ENCODE assay signal across 8 cellular contexts in genomic region chr2:64730551-64731305, GRCh38.
A peak's percentile ranks its signal among the peaks of the same experiment; 100 is the strongest.
DNase-seq lines count a peak whose midpoint lies in the region; ATAC-seq and TF ChIP-seq lines count a peak whose summit lies in the region.

No MANE protein-coding gene starts in this region.

- CTCF ChIA-PET in activated B cell treated with CpG ODN at 0.5 μM for 24 hours (lab: Charles Lee) = interaction anchor here (1.5 kb wide), 1 partner anchor 77 kb away, joined by 3 read pairs; the partner anchor contains the start of gene SERTAD2

- H3K27ac Mint-ChIP-seq in activated B cell treated with CpG ODN at 0.5 μM for 24 hours = peak overlapping the region; percentile 91
- H3K27ac Mint-ChIP-seq in stimulated activated naive CD8-positive, alpha-beta T cell treated with anti-CD3 and anti-CD28 coated beads, Interleukin-15, Interleukin-2, amounts not matched to agents 100 ng/mL and 50 ng/mL, for 24 hours = peak overlapping the region; percentile 92

- intact Hi-C loops in activated B cell treated with CpG ODN at 0.5 μM for 24 hours (cut with micrococcal nuclease) = loop anchor here (1.0 to 2.0 kb wide), 2 partner anchors 21 to 122 kb away; no protein-coding TSS in a partner anchor

- H3K9me3 Mint-ChIP-seq in activated B cell treated with CpG ODN at 0.5 μM for 24 hours = no peaks in the 10 kb centered on the region
- no peaks in the 10 kb centered on the region for H3K9me3 Mint-ChIP-seq in stimulated activated naive CD8-positive, alpha-beta T cell treated with anti-CD3 and anti-CD28 coated beads, Interleukin-15, Interleukin-2, amounts not matched to agents 100 ng/mL and 50 ng/mL, for 24 hours

- DNase-seq in NCI-H2171 treated with DMSO at 0.1 percent for 48 hours (lab: John Stamatoyannopoulos, UW) = peak; percentile 37
- no peak for DNase-seq in NCI-H2171 (lab: John Stamatoyannopoulos, UW)
- DNase-seq in NCI-H1694 treated with DMSO at 0.1 percent for 48 hours (lab: John Stamatoyannopoulos, UW) = peak; percentile 9
- DNase-seq in activated B cell treated with CpG ODN at 0.5 μM for 24 hours = peak; percentile 24
- DNase-seq in dermis microvascular lymphatic vessel endothelial cell (ENCODE audit: low read depth in 2 of 2) = peak; percentile 88 to 94
- peak; percentile 89 to 96 for DNase-seq in lung microvascular endothelial cell (ENCODE audit: low read depth in 2 of 2)
- no peak for DNase-seq in OCI-M2 (lab: John Stamatoyannopoulos, UW; ENCODE audit: unreplicated experiment)

- POLR2A ChIA-PET in activated B cell treated with CpG ODN at 0.5 μM for 24 hours (lab: Charles Lee) = interaction anchor here (0.6 to 7.9 kb wide), 8 partner anchors 8 to 134 kb away, joined by 4 to 176 read pairs (median 6); partner anchors contain the start of gene SERTAD2

- H3K4me1 Mint-ChIP-seq in activated B cell treated with CpG ODN at 0.5 μM for 24 hours = peaks cover 66% of the 10 kb centered on the region
- H3K4me1 Mint-ChIP-seq in stimulated activated naive CD8-positive, alpha-beta T cell treated with anti-CD3 and anti-CD28 coated beads, Interleukin-15, Interleukin-2, amounts not matched to agents 100 ng/mL and 50 ng/mL, for 24 hours (ENCODE audit: low read depth) = peaks cover 61% of the 10 kb centered on the region

- H3K4me3 Mint-ChIP-seq in activated B cell treated with CpG ODN at 0.5 μM for 24 hours = peak overlapping the region; percentile 84
- H3K4me3 Mint-ChIP-seq in stimulated activated naive CD8-positive, alpha-beta T cell treated with anti-CD3 and anti-CD28 coated beads, Interleukin-15, Interleukin-2, amounts not matched to agents 100 ng/mL and 50 ng/mL, for 24 hours = peak overlapping the region; percentile 83

- H3K27me3 Mint-ChIP-seq in activated B cell treated with CpG ODN at 0.5 μM for 24 hours = no peaks in the 10 kb centered on the region
- no peaks in the 10 kb centered on the region for H3K27me3 Mint-ChIP-seq in stimulated activated naive CD8-positive, alpha-beta T cell treated with anti-CD3 and anti-CD28 coated beads, Interleukin-15, Interleukin-2, amounts not matched to agents 100 ng/mL and 50 ng/mL, for 24 hours

- TF ChIP-seq CTCF in activated B cell treated with CpG ODN at 0.5 μM for 24 hours (IDR thresholded peaks at IDR 0.05) = no peak

- ATAC-seq in activated B cell treated with CpG ODN at 0.5 μM for 24 hours (ENCODE audit: low read depth) = peak; percentile 45

- peaks cover 8% of the 10 kb centered on the region for H3K36me3 Mint-ChIP-seq in activated B cell treated with CpG ODN at 0.5 μM for 24 hours (ENCODE audit: low read depth)
- peaks cover 11% of the 10 kb centered on the region for H3K36me3 Mint-ChIP-seq in stimulated activated naive CD8-positive, alpha-beta T cell treated with anti-CD3 and anti-CD28 coated beads, Interleukin-15, Interleukin-2, amounts not matched to agents 100 ng/mL and 50 ng/mL, for 24 hours (ENCODE audit: low read depth)

Comparison
In these comparisons a context has a peak if more than half of its experiments do, and no peak if none do; other contexts are left out.
1. DNase-seq: peak in NCI-H2171 treated with DMSO at 0.1 percent for 48 hours (single experiment), NCI-H1694 treated with DMSO at 0.1 percent for 48 hours (single experiment), activated B cell treated with CpG ODN at 0.5 μM for 24 hours (single experiment), dermis microvascular lymphatic vessel endothelial cell (2 of 2) and lung microvascular endothelial cell (2 of 2); none in NCI-H2171 (single experiment) and OCI-M2 (single experiment).